2 cellular contexts compared by ENCODE assay signal in genomic region chr12:4091001-4091789, GRCh38.
TF ChIP-seq lines count a peak whose summit lies in the region.

No MANE protein-coding gene starts in this region.

TF ChIP-seq in GM12878, 131 proteins besides CTCF, POLR2A, EP300 and RAD21 (continued from another document):
- no peak for TF ChIP-seq HDAC6 (IDR thresholded peaks at IDR 0.05; ENCODE audit: unreplicated experiment)

TF ChIP-seq in SK-N-SH, 30 proteins besides CTCF, POLR2A, EP300 and RAD21 (continued from another document):
- no peak for TF ChIP-seq FOSL2 (IDR thresholded peaks at IDR 0.05; ENCODE audit: borderline replicate concordance, low read depth)
- TF ChIP-seq ELF1 (IDR thresholded peaks at IDR 0.05), result no peak
- TF ChIP-seq ZBTB33 (IDR thresholded peaks at IDR 0.05; ENCODE audit: borderline replicate concordance, low read depth), result no peak
- TF ChIP-seq REST (IDR thresholded peaks at IDR 0.05; ENCODE audit: low read depth, low read length), result no peak
- no peak for TF ChIP-seq CHD2 (IDR thresholded peaks at IDR 0.05; ENCODE audit: low read length, partially characterized antibody)
- no peak for TF ChIP-seq SIN3A (IDR thresholded peaks at IDR 0.05; ENCODE audit: borderline replicate concordance, low read depth, low read length)
- no peak for TF ChIP-seq NFIC (IDR thresholded peaks at IDR 0.05; ENCODE audit: borderline replicate concordance)
- TF ChIP-seq JUND (IDR thresholded peaks at IDR 0.05), result no peak
- no peak for TF ChIP-seq POLR2AphosphoS5 (IDR thresholded peaks at IDR 0.05; ENCODE audit: low read depth, low read length)
- TF ChIP-seq GABPA (IDR thresholded peaks at IDR 0.05; ENCODE audit: low read depth), result no peak
- TF ChIP-seq TCF12 (IDR thresholded peaks at IDR 0.05), result no peak
- TF ChIP-seq FOXM1 (IDR thresholded peaks at IDR 0.05; ENCODE audit: low read depth), result no peak
- no peak for TF ChIP-seq RXRA (IDR thresholded peaks at IDR 0.05; ENCODE audit: borderline replicate concordance, low read depth)
- TF ChIP-seq PBX3 (IDR thresholded peaks at IDR 0.05), result no peak
- TF ChIP-seq NRF1 (IDR thresholded peaks at IDR 0.05; ENCODE audit: low read depth, low read length), result no peak
- TF ChIP-seq USF2 (IDR thresholded peaks at IDR 0.05; ENCODE audit: borderline replicate concordance, low read depth, low read length), result no peak
